In genomic region chr7:26195867-26196266, GRCh38 we compare ENCODE assay signal across 12 cellular contexts. TPM values are rescaled to one million over a fixed set of nuclear protein-coding genes. Genes with fewer than 3 reads are reported as not detected.
DNase-seq lines count a peak whose midpoint lies in the region; ATAC-seq and TF ChIP-seq lines count a peak whose summit lies in the region.
"Had no signal": no experiment of that assay in that cellular context is flagged by ENCODE, and none has a peak within 500 bp of the region (broad histone marks: within the 10 kb centered on the region; RNA-seq: fewer than 3 reads in every experiment).

No MANE protein-coding gene starts in this region.

- peaks cover 48 to 95% (median 62%) of the 10 kb centered on the region in 3 donors for H3K36me3 Mint-ChIP-seq in CD8-positive, alpha-beta memory T cell
- H3K36me3 Mint-ChIP-seq in natural killer cell: peaks cover 83% of the 10 kb centered on the region

- no peak for TF ChIP-seq POLR2A in breast epithelium (IDR thresholded peaks at IDR 0.05)

- POLR2A ChIA-PET in CD8-positive, alpha-beta memory T cell (lab: Charles Lee): interaction anchor here (0.7 to 2.9 kb wide), 3 partner anchors 14 to 105 kb away, joined by 3 to 11 read pairs (median 8); no protein-coding TSS in a partner anchor

- peaks cover 0 to 12% of the 10 kb centered on the region in 2 donors for H3K27me3 Mint-ChIP-seq in CD8-positive, alpha-beta memory T cell
- H3K27me3 Mint-ChIP-seq in natural killer cell (ENCODE audit: low read depth in 2 of 2): peaks cover 2 to 5% of the 10 kb centered on the region in 2 donors

- TF ChIP-seq CTCF in breast epithelium (IDR thresholded peaks at IDR 0.05) (no peak), natural killer cell (IDR thresholded peaks at IDR 0.05) (no peak)

- H3K27ac ChIP-seq in CD8-positive, alpha-beta memory T cell (ENCODE audit: low read depth, low read length): no peak overlapping the region
- H3K27ac ChIP-seq in breast epithelium: peak overlapping the region; percentile 40 to 48
- H3K27ac ChIP-seq: SJSA1 had no signal

- H3K4me3 ChIP-seq in CD8-positive, alpha-beta memory T cell (ENCODE audit: low read length): peak overlapping the region; percentile 33
- H3K4me3 ChIP-seq in MG63: peak overlapping the region; percentile 99
- H3K4me3 ChIP-seq in breast epithelium: peak overlapping the region in 1 of 3 donors; percentile 100
- H3K4me3 ChIP-seq: SJSA1 had no signal

- no peak for DNase-seq in CD8-positive, alpha-beta memory T cell
- DNase-seq in MG63 (no peak), breast epithelium (ENCODE audit: low spot score in 2 of 2) (no peak), natural killer cell (no peak), C1 segment of cervical spinal cord (lab: John Stamatoyannopoulos, UW) (no peak), SIG-M5 (lab: John Stamatoyannopoulos, UW) (no peak), A172 (ENCODE audit: low spot score) (no peak), Right ventricle myocardium inferior (ENCODE audit: missing footprints) (no peak)
- DNase-seq: foreskin fibroblast, NCI-H146, nucleus accumbens had no signal

- peaks cover 66% of the 10 kb centered on the region for H3K4me1 ChIP-seq in CD8-positive, alpha-beta memory T cell (ENCODE audit: insufficient read depth, low read length)
- H3K4me1 ChIP-seq in breast epithelium: peaks cover 2 to 35% of the 10 kb centered on the region in 2 donors

- peaks cover 0 to 5% (median 0%) of the 10 kb centered on the region in 5 donors for H3K9me3 Mint-ChIP-seq in CD8-positive, alpha-beta memory T cell
- no peaks in the 10 kb centered on the region for H3K9me3 Mint-ChIP-seq in natural killer cell

- intact Hi-C loops in breast epithelium (cut with DNase I; ENCODE audit: low total_unique reads) (no loop called here), natural killer cell (cut with micrococcal nuclease) (loop anchor here (5.0 kb wide), 1 partner anchor 966 kb away; no protein-coding TSS in a partner anchor), Right ventricle myocardium inferior (cut with DNase I) (no loop called here)

- CTCF ChIA-PET in CD8-positive, alpha-beta memory T cell (lab: Charles Lee): interaction anchor here (1.1 to 10.1 kb wide), 5 partner anchors 33 to 117 kb away, joined by 3 to 94 read pairs (median 31); partner anchors contain the start of gene NFE2L3

- no peak for ATAC-seq in natural killer cell
- ATAC-seq in Right ventricle myocardium inferior: no peak

- no peaks in the 10 kb centered on the region for H3K27me3 ChIP-seq in CD8-positive, alpha-beta memory T cell (ENCODE audit: insufficient read depth, low read length, poor library complexity, severe bottlenecking)
- no peaks in the 10 kb centered on the region for H3K27me3 ChIP-seq in MG63
- H3K27me3 ChIP-seq in breast epithelium: no peaks in the 10 kb centered on the region
- H3K27me3 ChIP-seq: SJSA1 had no signal

- H3K36me3 ChIP-seq in CD8-positive, alpha-beta memory T cell (ENCODE audit: insufficient read depth, low read length): peaks cover 76% of the 10 kb centered on the region
- H3K36me3 ChIP-seq in MG63 (peaks cover 94% of the 10 kb centered on the region), breast epithelium (no peaks in the 10 kb centered on the region)

- H3K4me1 Mint-ChIP-seq in CD8-positive, alpha-beta memory T cell: peaks cover 69 to 76% (median 72%) of the 10 kb centered on the region in 3 donors
- H3K4me1 Mint-ChIP-seq in natural killer cell: peaks cover 90 to 91% of the 10 kb centered on the region in 2 donors

- peak overlapping the region; percentile 63 to 90 (median 80) for H3K27ac Mint-ChIP-seq in CD8-positive, alpha-beta memory T cell
- peak overlapping the region; percentile 100 for H3K27ac Mint-ChIP-seq in natural killer cell

- peak overlapping the region; percentile 77 to 99 (median 82) for H3K4me3 Mint-ChIP-seq in CD8-positive, alpha-beta memory T cell
- H3K4me3 Mint-ChIP-seq in natural killer cell: peak overlapping the region; percentile 83

- no peaks in the 10 kb centered on the region for H3K9me3 ChIP-seq in CD8-positive, alpha-beta memory T cell (ENCODE audit: low read length)
- no peaks in the 10 kb centered on the region for H3K9me3 ChIP-seq in MG63
- no peaks in the 10 kb centered on the region for H3K9me3 ChIP-seq in breast epithelium
- H3K9me3 ChIP-seq: SJSA1 had no signal

RNA-seq across cellular contexts. Expression of gene HNRNPA2B1, which starts 4.7 kb away (rescaled TPM):
- total RNA-seq in CD8-positive, alpha-beta memory T cell: 100 to 1,000 TPM; 950 to 966 TPM
- polyA plus RNA-seq in CD8-positive, alpha-beta memory T cell: 742 TPM
- total RNA-seq in MG63 (2014; rRNA removed; shearing (Covaris generic); ENCODE audit: low replicate concordance): 151 and 216 TPM in 2 replicates
- 100 to 1,000 TPM; 168 to 324 (median 282) TPM for total RNA-seq in breast epithelium
- 100 to 1,000 TPM; 473 to 627 (median 585) TPM for total RNA-seq in natural killer cell
- total RNA-seq in A172 (2014; rRNA removed; shearing (Covaris generic)): 257 and 324 TPM in 2 replicates
- 396 TPM for total RNA-seq in Right ventricle myocardium inferior

RNA-seq across cellular contexts. Expression of gene CBX3, which starts 5.7 kb away (rescaled TPM):
- total RNA-seq in CD8-positive, alpha-beta memory T cell: 100 to 1,000 TPM; 293 to 296 TPM
- polyA plus RNA-seq in CD8-positive, alpha-beta memory T cell: 107 TPM
- 293 and 407 TPM in 2 replicates for total RNA-seq in MG63 (2014; rRNA removed; shearing (Covaris generic); ENCODE audit: low replicate concordance)
- total RNA-seq in breast epithelium (10 to 100 TPM; 88.0 to 98.3 (median 96.0) TPM), natural killer cell (100 to 1,000 TPM; 103 to 126 (median 109) TPM), Right ventricle myocardium inferior (59.3 TPM)
- 529 and 544 TPM in 2 replicates for total RNA-seq in A172 (2014; rRNA removed; shearing (Covaris generic))

RNA-seq across cellular contexts. Expression of gene NFE2L3, which starts 43.9 kb away (rescaled TPM):
- 10 to 100 TPM; 43.5 to 47.4 TPM for total RNA-seq in CD8-positive, alpha-beta memory T cell
- 6.5 TPM for polyA plus RNA-seq in CD8-positive, alpha-beta memory T cell
- total RNA-seq in MG63 (2014; rRNA removed; shearing (Covaris generic); ENCODE audit: low replicate concordance): 15.2 and 19.2 TPM in 2 replicates
- total RNA-seq in breast epithelium (1 to 10 TPM; 2.2 to 5.8 (median 4.9) TPM), natural killer cell (1 to 10 TPM in 1 of 3 donors, under 1 TPM in 2; 0.68 to 2.0 (median 1.00) TPM), Right ventricle myocardium inferior (1.4 TPM)
- total RNA-seq in A172 (2014; rRNA removed; shearing (Covaris generic)): 104 and 110 TPM in 2 replicates
